In the genomic region with DNA sequence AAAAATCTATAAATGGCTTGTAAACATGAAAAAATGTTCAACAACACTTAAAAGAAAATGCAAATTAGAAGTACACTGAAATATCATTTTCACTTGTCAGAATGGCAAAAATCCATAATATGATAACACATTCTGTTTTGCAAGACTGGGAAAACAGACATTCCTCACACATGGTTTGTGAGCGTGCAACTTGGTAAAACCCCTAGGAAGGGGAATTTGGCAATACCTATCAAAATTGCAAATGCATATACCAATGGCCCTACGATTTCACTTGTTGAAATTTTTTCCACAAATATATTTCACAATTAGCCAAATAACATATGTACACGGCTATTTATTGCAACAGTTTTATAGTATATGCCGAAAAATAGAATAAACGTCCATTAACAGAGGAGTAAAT, we compare ENCODE assay signal across 25 cellular contexts. TPM values are rescaled to one million over a fixed set of nuclear protein-coding genes. Genes with fewer than 3 reads are reported as not detected.
DNase-seq lines count a peak whose midpoint lies in the region; ATAC-seq and TF ChIP-seq lines count a peak whose summit lies in the region.
"Had no signal": no experiment of that assay in that cellular context is flagged by ENCODE, and none has a peak within 500 bp of the region (broad histone marks: within the 10 kb centered on the region; RNA-seq: fewer than 3 reads in every experiment).

No MANE protein-coding gene starts in this region.

- H4K12ac ChIP-seq in trophoblast cell (ENCODE audit: low read depth, low read length): no peak overlapping the region

- no peak overlapping the region for H2AFZ ChIP-seq in trophoblast cell (ENCODE audit: insufficient read depth, low read length, poor library complexity)

- peaks cover 12% of the 10 kb centered on the region for H3K79me1 ChIP-seq in trophoblast cell (ENCODE audit: low read length)

- H3K27me3 ChIP-seq in trophoblast cell (ENCODE audit: insufficient read depth, low read length) (no peaks in the 10 kb centered on the region), aorta (ENCODE audit: control insufficient read depth in 1 of 2, insufficient read depth in 2 of 2, low read length in 1 of 2) (no peaks in the 10 kb centered on the region)
- H3K27me3 ChIP-seq: BE2C, SJCRH30 had no signal

- no peak overlapping the region for H3K4ac ChIP-seq in trophoblast cell (ENCODE audit: low read depth, low read length)

- H3K27ac ChIP-seq in trophoblast cell (ENCODE audit: low read depth, low read length) (no peak overlapping the region), aorta (ENCODE audit: low read depth in 1 of 2, low read length in 2 of 2) (no peak overlapping the region)
- H3K27ac ChIP-seq: A549, SJCRH30 had no signal

- H4K91ac ChIP-seq in trophoblast cell (ENCODE audit: low read depth, low read length): no peak overlapping the region

- H3K27me3 Mint-ChIP-seq in IgD-negative memory B cell: peaks cover 2% of the 10 kb centered on the region

- no peak overlapping the region for H3K9ac ChIP-seq in trophoblast cell (ENCODE audit: low read length)

- H3K4me2 ChIP-seq in trophoblast cell (ENCODE audit: low read length): no peak overlapping the region
- H3K4me2 ChIP-seq: A549 had no signal

- ATAC-seq in aorta (ENCODE audit: low FRiP score) (no peak), HG02763 (IDR thresholded peaks at IDR 0.05; ENCODE audit: unreplicated experiment) (no peak)
- ATAC-seq: A549, HCT116, Right ventricle myocardium inferior had no signal

- H3K4me3 Mint-ChIP-seq in IgD-negative memory B cell: peak overlapping the region in 2 of 4 donors; percentile 49 to 71
- H3K4me3 Mint-ChIP-seq: CD14-positive monocyte had no signal

- peak overlapping the region; percentile 59 to 89 (median 73) for H3K27ac Mint-ChIP-seq in IgD-negative memory B cell

- no CpG with 5 or more reads among the region's 5 CpGs for WGBS in trophoblast cell (ENCODE audit: extremely low coverage, insufficient coverage, insufficient read length)
- 94% methylated on average over 5 of the region's 5 CpGs for WGBS in aorta, 2 donors

- no peak overlapping the region for H3K23ac ChIP-seq in trophoblast cell (ENCODE audit: low read length)

- H2BK120ac ChIP-seq in trophoblast cell (ENCODE audit: insufficient read depth, low read length, poor library complexity): no peak overlapping the region

- no peak overlapping the region for H2AK5ac ChIP-seq in trophoblast cell (ENCODE audit: low read length)

- H3K36me3 ChIP-seq in trophoblast cell (ENCODE audit: control insufficient read depth in 1 of 2, insufficient read depth in 2 of 2, low read length in 2 of 2) (no peaks in the 10 kb centered on the region), aorta (ENCODE audit: control insufficient read depth in 1 of 2, insufficient read depth in 2 of 2, low read length in 1 of 2) (no peaks in the 10 kb centered on the region)
- H3K36me3 ChIP-seq: BE2C, SJCRH30 had no signal

- H3K4me1 ChIP-seq in trophoblast cell (ENCODE audit: control insufficient read depth in 1 of 2, insufficient read depth in 2 of 2, low read length in 2 of 2) (peaks cover 8 to 22% of the 10 kb centered on the region in 2 experiments), aorta (ENCODE audit: control insufficient read depth in 1 of 2, insufficient read depth in 2 of 2, low read length in 2 of 2) (peaks cover 0 to 7% of the 10 kb centered on the region in 2 donors)

- no peak overlapping the region for H3K14ac ChIP-seq in trophoblast cell (ENCODE audit: low read length)

- H3K9me3 ChIP-seq in trophoblast cell (ENCODE audit: insufficient read depth, low read depth, low read length) (no peaks in the 10 kb centered on the region), aorta (ENCODE audit: control insufficient read depth, low read length) (no peaks in the 10 kb centered on the region)
- H3K9me3 ChIP-seq: A549, BE2C, SJCRH30 had no signal

- H3K36me3 Mint-ChIP-seq in IgD-negative memory B cell: peaks cover 22% of the 10 kb centered on the region

- no peak overlapping the region for H2BK5ac ChIP-seq in trophoblast cell (ENCODE audit: low read depth, low read length, poor library complexity)

- H3K4me3 ChIP-seq in fibroblast of the aortic adventitia (ENCODE audit: low read depth, low read length): no peak overlapping the region
- H3K4me3 ChIP-seq in trophoblast cell (ENCODE audit: low read depth, low read length): no peak overlapping the region
- no peak overlapping the region for H3K4me3 ChIP-seq in aorta (ENCODE audit: low read length in 2 of 2)
- H3K4me3 ChIP-seq: A549, SJCRH30 had no signal

- H3K9me3 Mint-ChIP-seq in IgD-negative memory B cell: peaks cover 0 to 2% (median 0%) of the 10 kb centered on the region in 3 donors

- peaks cover 56 to 69% (median 63%) of the 10 kb centered on the region in 3 donors for H3K4me1 Mint-ChIP-seq in IgD-negative memory B cell

- no peak for TF ChIP-seq CTCF in fibroblast of the aortic adventitia (IDR thresholded peaks at IDR 0.05; ENCODE audit: insufficient read depth, low read length)

- H4K8ac ChIP-seq in trophoblast cell (ENCODE audit: low read depth, low read length): no peak overlapping the region

- DNase-seq in amniotic epithelial cell (ENCODE audit: low read depth) (peak; percentile 56), fibroblast of the aortic adventitia (ENCODE audit: low read depth) (peak; percentile 40), trophoblast cell (peak; percentile 56 to 94), aorta (no peak), NCI-H1092 treated with DMSO at 0.1 percent for 48 hours (lab: John Stamatoyannopoulos, UW) (no peak), ACHN (no peak)
- DNase-seq: BE2C, Calu3, DMS79 treated with DMSO at 0.1 percent for 48 hours, GF-D8, KBM-7, MM.1S, NCI-H1417, NCI-H1694 treated with DMSO at 0.1 percent for 48 hours, NCI-H2081, NCI-H2171 treated with DMSO at 0.1 percent for 48 hours, NCI-H524 treated with DMSO at 0.1 percent for 48 hours, NCI-H774, SJCRH30 had no signal

- intact Hi-C loops in aorta (cut with DNase I): no loop called here

- in situ Hi-C loops in ACHN (cut with HindIII; ENCODE audit: low pct_ligation_motif_present, low pct_unique_long_range_greater_than_20kb, low sequenced_read_pairs): no loop called here

- H3K79me2 ChIP-seq in trophoblast cell (ENCODE audit: control insufficient read depth, insufficient read depth, low read length, poor library complexity): peaks cover 6% of the 10 kb centered on the region

- no peak overlapping the region for H2BK12ac ChIP-seq in trophoblast cell (ENCODE audit: low read length)

- H3K18ac ChIP-seq in trophoblast cell (ENCODE audit: low read length): no peak overlapping the region

RNA-seq across cellular contexts. Expression of a gene that starts 31.4 kb away (rescaled TPM):
- polyA plus RNA-seq in IgD-negative memory B cell: 59.4 TPM
- 12.8 and 28.7 TPM in 2 replicates for total RNA-seq in fibroblast of the aortic adventitia (ENCODE audit: low replicate concordance)
- polyA plus RNA-seq in trophoblast cell (2013): 21.6 and 23.5 TPM in 2 replicates
- total RNA-seq in aorta: 10 to 100 TPM; 18.5 to 28.8 TPM
- polyA plus RNA-seq in aorta: 1 to 10 TPM; 4.7 to 8.5 TPM

Comparison
In these comparisons a context has a peak if more than half of its experiments do, and no peak if none do; other contexts are left out.
1. DNase-seq: peak in amniotic epithelial cell (single experiment), fibroblast of the aortic adventitia (single experiment) and trophoblast cell (2 of 2); none in aorta (0 of 2), NCI-H1092 treated with DMSO at 0.1 percent for 48 hours (single experiment) and ACHN (single experiment).